23 cellular contexts compared by ENCODE assay signal in genomic region chr12:34302131-34302885, GRCh38.
"Had no signal": no experiment of that assay in that cellular context is flagged by ENCODE, and none has a peak within 500 bp of the region (broad histone marks: within the 10 kb centered on the region; RNA-seq: fewer than 3 reads in every experiment).

No MANE protein-coding gene starts in this region.

- H3K36me3 ChIP-seq: adrenal gland, ascending aorta, esophagus muscularis mucosa, heart left ventricle, neutrophil, suprapubic skin, tibial artery, upper lobe of right lung had no signal

- H3K27ac ChIP-seq: adrenal gland, ascending aorta, esophagus muscularis mucosa, foreskin keratinocyte, heart left ventricle, neutrophil, suprapubic skin, tibial artery, upper lobe of right lung had no signal

- H3K4me3 ChIP-seq: adrenal gland, ascending aorta, esophagus muscularis mucosa, heart left ventricle, smooth muscle cell, suprapubic skin, tibial artery, upper lobe of right lung had no signal

- H3K4me1 ChIP-seq: adrenal gland, ascending aorta, esophagus muscularis mucosa, foreskin keratinocyte, heart left ventricle, suprapubic skin, tibial artery, upper lobe of right lung had no signal

- H3K27me3 ChIP-seq: adrenal gland, ascending aorta, foreskin keratinocyte, neutrophil, suprapubic skin, upper lobe of right lung had no signal

- ATAC-seq: activated CD8-positive, alpha-beta memory T cell treated with anti-CD3 and anti-CD28 coated beads, Interleukin-2, amount 10 ng/mL, durations not matched to agents 7 days and 5 days; activated CD8-positive, alpha-beta T cell treated with anti-CD3 and anti-CD28 coated beads, Interleukin-2, amount 10 ng/mL, durations not matched to agents 7 days and 5 days; foreskin keratinocyte; heart left ventricle; stimulated activated naive B cell treated with anti-CD40 and anti-IgM and Interleukin-4, amounts not matched to agents 10 μg/mL and 1 μg/mL and 100 μg/mL, for 72 hours; upper lobe of right lung had no signal

- H3K9me3 ChIP-seq: adrenal gland, ascending aorta, upper lobe of right lung had no signal

- DNase-seq: activated B cell treated with CpG ODN at 0.5 μM for 24 hours; activated CD8-positive, alpha-beta memory T cell treated with anti-CD3 and anti-CD28 coated beads, Interleukin-2, amount 10 ng/mL, durations not matched to agents 7 days and 5 days; activated CD8-positive, alpha-beta T cell treated with anti-CD3 and anti-CD28 coated beads, Interleukin-2, amount 10 ng/mL, durations not matched to agents 7 days and 5 days; activated naive CD4-positive, alpha-beta T cell treated with Interleukin-2 at 50 U/mL for 16 hours; activated naive CD8-positive, alpha-beta T cell treated with anti-CD3 and anti-CD28 coated beads for 36 hours; activated T-cell treated with anti-CD3 and anti-CD28 coated beads, Interleukin-2, amount 50 U/mL, for 48 hours; adrenal gland; caudate nucleus; endodermal cell; foreskin keratinocyte; mesendoderm; stimulated activated CD4-positive, alpha-beta T cell treated with anti-CD3 and anti-CD28 coated beads, Interleukin-15, amount 100 ng/mL, for 24 hours; stimulated activated CD4-positive, alpha-beta T cell treated with anti-CD3 and anti-CD28 coated beads, Interleukin-2, amount 100 ng/mL, for 24 hours; stimulated activated naive B cell treated with anti-CD40 and anti-IgM and Interleukin-4, amounts not matched to agents 10 μg/mL and 1 μg/mL and 100 μg/mL, for 72 hours; T-helper 1 cell; upper lobe of right lung had no signal
